Comparison of ENCODE assay signal across 8 cellular contexts in the genomic region with DNA sequence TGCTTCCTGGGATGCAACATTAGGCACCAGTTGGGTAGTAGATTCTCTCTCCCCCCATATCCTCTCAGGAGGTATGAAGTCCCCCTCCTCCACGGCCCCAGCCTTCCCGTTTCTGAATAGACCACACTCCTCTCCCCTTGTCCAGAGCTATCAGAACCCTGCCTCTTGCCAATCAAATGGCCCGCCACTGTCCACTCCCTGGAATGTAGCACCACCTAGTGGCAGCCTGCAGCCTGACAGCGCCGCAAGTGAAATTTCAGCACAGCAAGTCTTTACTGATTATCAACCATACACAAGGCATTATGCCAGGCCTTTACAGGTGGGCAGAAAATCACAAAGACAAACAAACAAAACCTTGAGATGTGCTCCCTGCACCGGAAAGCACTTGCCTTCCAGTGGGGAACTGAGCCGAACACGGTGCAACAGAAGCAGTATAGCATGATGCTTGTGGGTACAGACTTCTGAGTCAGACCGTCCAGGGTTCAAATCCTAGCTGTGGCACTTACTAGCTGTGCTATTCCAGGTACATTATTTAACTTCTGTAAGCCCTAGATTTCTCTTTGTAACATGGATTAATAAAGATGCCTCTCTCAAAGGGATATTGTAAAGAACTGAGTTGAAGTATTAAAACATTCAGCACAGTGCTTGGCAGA.
DNase-seq lines count a peak whose midpoint lies in the region; ATAC-seq, FAIRE-seq and TF ChIP-seq lines count a peak whose summit lies in the region.

No MANE protein-coding gene starts in this region.

- no peak overlapping the region for H2AFZ ChIP-seq in fibroblast of lung (ENCODE audit: low read length)
- H2AFZ ChIP-seq in neural progenitor cell (replicated peaks) = no peak overlapping the region

- intact Hi-C loops in upper lobe of right lung (cut with DNase I) = no loop called here

- no peaks in the 10 kb centered on the region for H3K9me3 ChIP-seq in fibroblast of lung (ENCODE audit: control insufficient read depth, insufficient read depth, low read depth, low read length)
- H3K9me3 ChIP-seq in neural progenitor cell (ENCODE audit: low read depth) = no peaks in the 10 kb centered on the region
- no peaks in the 10 kb centered on the region for H3K9me3 ChIP-seq in upper lobe of right lung

- TF ChIP-seq CTCF in D721Med (IDR thresholded peaks at IDR 0.05; ENCODE audit: insufficient read depth, missing control alignments) (peak; percentile 95), HFFc6 (IDR thresholded peaks at IDR 0.05) (peak; percentile 94), fibroblast of lung (conservative IDR thresholded peaks at IDR 0.05 in 1 of 2, IDR thresholded peaks at IDR 0.05 in 1 of 2; ENCODE audit: low read depth in 1 of 2, low read length in 2 of 2) (peak; percentile 86 to 98), neural progenitor cell (IDR thresholded peaks at IDR 0.05) (peak; percentile 99), upper lobe of right lung (IDR thresholded peaks at IDR 0.05) (peak; percentile 92)

- H3K4me2 ChIP-seq in fibroblast of lung (ENCODE audit: extremely low read depth, insufficient read depth, low read length) (no peak overlapping the region), neural progenitor cell (no peak overlapping the region)

- H3K4me1 Mint-ChIP-seq in HFFc6 (ENCODE audit: low read depth) = no peaks in the 10 kb centered on the region
- H3K4me1 Mint-ChIP-seq in neural progenitor cell = no peaks in the 10 kb centered on the region

- H3K27me3 Mint-ChIP-seq in HFFc6 (ENCODE audit: insufficient read depth) = peaks cover 18% of the 10 kb centered on the region; the same call in 1 of the 2 replicates
- H3K27me3 Mint-ChIP-seq in neural progenitor cell (ENCODE audit: insufficient read depth, low read depth) = peaks cover 15% of the 10 kb centered on the region

- no peaks in the 10 kb centered on the region for H4K20me1 ChIP-seq in fibroblast of lung (ENCODE audit: control insufficient read depth, extremely low read depth, insufficient read depth, low read length)
- H4K20me1 ChIP-seq in neural progenitor cell (ENCODE audit: low read depth) = no peaks in the 10 kb centered on the region

- H3K9ac ChIP-seq in fibroblast of lung (ENCODE audit: insufficient read depth, low read length) (no peak overlapping the region), neural progenitor cell (no peak overlapping the region)

- peak; percentile 48 for DNase-seq in D721Med (ENCODE audit: insufficient read length, low spot score)
- DNase-seq in HFFc6 = peak; percentile 41
- peak; percentile 76 for DNase-seq in NCI-H748 (lab: John Stamatoyannopoulos, UW; ENCODE audit: unreplicated experiment)
- DNase-seq in activated CD8-positive, alpha-beta memory T cell treated with anti-CD3 and anti-CD28 coated beads, Interleukin-2, amount 50 U/mL, for 4 hours = peak; percentile 43
- DNase-seq in fibroblast of lung (ENCODE audit: low read depth in 2 of 2) = peak; percentile 25 to 43
- peak; percentile 83 for DNase-seq in neural progenitor cell (ENCODE audit: low spot score)
- peak; percentile 79 for DNase-seq in upper lobe of right lung

- H3K4me3 ChIP-seq in fibroblast of lung (replicated peaks in 1 of 4; ENCODE audit: control extremely low read depth in 1 of 4, insufficient read depth in 1 of 4, low read depth in 3 of 4, low read length in 4 of 4) (no peak overlapping the region), neural progenitor cell (no peak overlapping the region), upper lobe of right lung (no peak overlapping the region)

- FAIRE-seq in D721Med (lab: Jason Lieb, UNC) = peak; percentile 88

- no peaks in the 10 kb centered on the region for H3K27me3 ChIP-seq in fibroblast of lung (ENCODE audit: control insufficient read depth, insufficient read depth, low read length)
- no peaks in the 10 kb centered on the region for H3K27me3 ChIP-seq in neural progenitor cell
- no peaks in the 10 kb centered on the region for H3K27me3 ChIP-seq in upper lobe of right lung

- H3K27ac ChIP-seq in fibroblast of lung (ENCODE audit: insufficient read depth, low read length) (no peak overlapping the region), neural progenitor cell (no peak overlapping the region), upper lobe of right lung (no peak overlapping the region)

- H3K36me3 ChIP-seq in fibroblast of lung (ENCODE audit: control insufficient read depth, insufficient read depth, low read length) (no peaks in the 10 kb centered on the region), neural progenitor cell (no peaks in the 10 kb centered on the region), upper lobe of right lung (no peaks in the 10 kb centered on the region)

- ATAC-seq in upper lobe of right lung (peak; percentile 88), HG03039 (IDR thresholded peaks at IDR 0.05; ENCODE audit: unreplicated experiment) (no peak)

- no peaks in the 10 kb centered on the region for H3F3A ChIP-seq in neural progenitor cell (ENCODE audit: low read depth)

- no peaks in the 10 kb centered on the region for H3K79me2 ChIP-seq in fibroblast of lung (ENCODE audit: control insufficient read depth, insufficient read depth, low read length)
- no peaks in the 10 kb centered on the region for H3K79me2 ChIP-seq in neural progenitor cell (ENCODE audit: low read depth)

- no peaks in the 10 kb centered on the region for H3K4me1 ChIP-seq in fibroblast of lung (ENCODE audit: control insufficient read depth, extremely low read depth, insufficient read depth, low read length)
- H3K4me1 ChIP-seq in neural progenitor cell = no peaks in the 10 kb centered on the region
- H3K4me1 ChIP-seq in upper lobe of right lung = no peaks in the 10 kb centered on the region

- H3K4me3 Mint-ChIP-seq in HFFc6 = no peak overlapping the region
- no peak overlapping the region for H3K4me3 Mint-ChIP-seq in neural progenitor cell

- H3K27ac Mint-ChIP-seq in HFFc6 (no peak overlapping the region), neural progenitor cell (no peak overlapping the region)

- H3K36me3 Mint-ChIP-seq in HFFc6 (ENCODE audit: low read depth) = no peaks in the 10 kb centered on the region
- no peaks in the 10 kb centered on the region for H3K36me3 Mint-ChIP-seq in neural progenitor cell

- H3K9me3 Mint-ChIP-seq in HFFc6 (peaks cover 12% of the 10 kb centered on the region), neural progenitor cell (peaks cover 13% of the 10 kb centered on the region)
